ENCODE assay signal across 8 cellular contexts in the genomic region with DNA sequence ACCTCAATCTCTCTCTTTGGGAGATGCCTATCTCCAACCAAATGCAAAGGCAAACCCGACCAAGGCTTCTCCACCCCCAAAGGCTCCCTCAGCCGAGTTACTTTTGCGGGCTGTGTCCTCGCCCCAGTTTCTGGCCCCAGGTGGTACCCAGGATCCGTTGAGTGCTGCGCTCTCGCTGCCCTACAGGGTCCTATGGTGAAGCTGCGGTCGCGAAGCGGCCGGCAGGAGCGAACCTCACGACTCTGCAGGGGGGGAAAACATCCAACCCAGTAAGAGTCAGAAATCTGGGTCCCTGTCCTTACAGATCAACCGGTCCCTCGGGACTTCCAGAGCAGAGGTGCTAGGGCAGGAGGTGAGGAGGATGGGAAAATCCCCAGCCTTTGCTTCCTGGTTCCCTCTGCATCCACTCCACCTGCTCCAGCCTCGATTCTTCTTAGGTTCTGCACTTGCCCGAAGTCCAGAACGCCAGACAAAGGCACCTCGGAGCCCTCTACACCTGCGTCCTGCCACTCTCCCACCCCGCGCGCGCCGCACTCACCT. TPM values are rescaled to one million over a fixed set of nuclear protein-coding genes. Genes with fewer than 3 reads are reported as not detected.
DNase-seq lines count a peak whose midpoint lies in the region; ATAC-seq lines count a peak whose summit lies in the region.

No MANE protein-coding gene starts in this region.

- H3K9me3 Mint-ChIP-seq in activated naive CD8-positive, alpha-beta T cell treated with anti-CD3 and anti-CD28 coated beads for 36 hours = no peaks in the 10 kb centered on the region

- no peaks in the 10 kb centered on the region for H3K36me3 Mint-ChIP-seq in activated naive CD8-positive, alpha-beta T cell treated with anti-CD3 and anti-CD28 coated beads for 36 hours

- H3K36me3 ChIP-seq in subcutaneous abdominal adipose tissue (ENCODE audit: control insufficient read depth in 5 of 5, insufficient read depth in 5 of 5, low read length in 5 of 5) = no peaks in the 10 kb centered on the region

- H3K27ac ChIP-seq in subcutaneous abdominal adipose tissue (ENCODE audit: low read depth, low read length) = no peak overlapping the region

- peak overlapping the region; percentile 60 to 74 (median 71) for H3K4me3 ChIP-seq in subcutaneous abdominal adipose tissue (ENCODE audit: low read depth in 1 of 5, low read length in 5 of 5)

- peaks cover 40% of the 10 kb centered on the region for H3K27me3 Mint-ChIP-seq in activated naive CD8-positive, alpha-beta T cell treated with anti-CD3 and anti-CD28 coated beads for 36 hours

- ATAC-seq in GM18502 (IDR thresholded peaks at IDR 0.05; ENCODE audit: poor library complexity, unreplicated experiment) (peak; percentile 3), HG02885 (IDR thresholded peaks at IDR 0.05; ENCODE audit: poor library complexity, unreplicated experiment) (peak; percentile 13)

- H3K27ac Mint-ChIP-seq in activated naive CD8-positive, alpha-beta T cell treated with anti-CD3 and anti-CD28 coated beads for 36 hours = no peak overlapping the region

- H3K4me1 Mint-ChIP-seq in activated naive CD8-positive, alpha-beta T cell treated with anti-CD3 and anti-CD28 coated beads for 36 hours = peaks cover 12% of the 10 kb centered on the region

- H3K9ac ChIP-seq in subcutaneous abdominal adipose tissue (ENCODE audit: low read length in 5 of 5) = peak overlapping the region in 2 of 5 donors; percentile 25 to 31

- peaks cover 9 to 19% (median 18%) of the 10 kb centered on the region in 5 donors for H3K27me3 ChIP-seq in subcutaneous abdominal adipose tissue (ENCODE audit: control insufficient read depth in 5 of 5, insufficient read depth in 4 of 5, low read length in 5 of 5)

- DNase-seq in activated naive CD8-positive, alpha-beta T cell treated with anti-CD3 and anti-CD28 coated beads for 36 hours = no peak
- peak; percentile 11 for DNase-seq in iPS-NIHi11 (ENCODE audit: low spot score)
- DNase-seq in UCSD-AML1 (lab: John Stamatoyannopoulos, UW; ENCODE audit: unreplicated experiment) = no peak
- no peak for DNase-seq in DMS79 treated with DMSO at 0.1 percent for 48 hours (lab: John Stamatoyannopoulos, UW)
- DNase-seq in NCI-H1417 treated with DMSO at 0.1 percent for 48 hours (lab: John Stamatoyannopoulos, UW) = no peak

- H3K4me1 ChIP-seq in subcutaneous abdominal adipose tissue (ENCODE audit: control insufficient read depth in 5 of 5, insufficient read depth in 5 of 5, low read length in 5 of 5) = peaks cover 0 to 25% (median 19%) of the 10 kb centered on the region in 5 donors

- H3K4me3 Mint-ChIP-seq in activated naive CD8-positive, alpha-beta T cell treated with anti-CD3 and anti-CD28 coated beads for 36 hours = peak overlapping the region; percentile 73

- no peaks in the 10 kb centered on the region for H3K9me3 ChIP-seq in subcutaneous abdominal adipose tissue (ENCODE audit: control insufficient read depth in 5 of 5, low read length in 5 of 5)

RNA-seq across cellular contexts. Expression of gene HS3ST1, which starts 0.5 kb away (rescaled TPM):
- under 1 TPM; 0.04 to 0.33 TPM for total RNA-seq in activated naive CD8-positive, alpha-beta T cell treated with anti-CD3 and anti-CD28 coated beads for 36 hours
